Comparison of ENCODE assay signal across 10 cellular contexts in the genomic region with DNA sequence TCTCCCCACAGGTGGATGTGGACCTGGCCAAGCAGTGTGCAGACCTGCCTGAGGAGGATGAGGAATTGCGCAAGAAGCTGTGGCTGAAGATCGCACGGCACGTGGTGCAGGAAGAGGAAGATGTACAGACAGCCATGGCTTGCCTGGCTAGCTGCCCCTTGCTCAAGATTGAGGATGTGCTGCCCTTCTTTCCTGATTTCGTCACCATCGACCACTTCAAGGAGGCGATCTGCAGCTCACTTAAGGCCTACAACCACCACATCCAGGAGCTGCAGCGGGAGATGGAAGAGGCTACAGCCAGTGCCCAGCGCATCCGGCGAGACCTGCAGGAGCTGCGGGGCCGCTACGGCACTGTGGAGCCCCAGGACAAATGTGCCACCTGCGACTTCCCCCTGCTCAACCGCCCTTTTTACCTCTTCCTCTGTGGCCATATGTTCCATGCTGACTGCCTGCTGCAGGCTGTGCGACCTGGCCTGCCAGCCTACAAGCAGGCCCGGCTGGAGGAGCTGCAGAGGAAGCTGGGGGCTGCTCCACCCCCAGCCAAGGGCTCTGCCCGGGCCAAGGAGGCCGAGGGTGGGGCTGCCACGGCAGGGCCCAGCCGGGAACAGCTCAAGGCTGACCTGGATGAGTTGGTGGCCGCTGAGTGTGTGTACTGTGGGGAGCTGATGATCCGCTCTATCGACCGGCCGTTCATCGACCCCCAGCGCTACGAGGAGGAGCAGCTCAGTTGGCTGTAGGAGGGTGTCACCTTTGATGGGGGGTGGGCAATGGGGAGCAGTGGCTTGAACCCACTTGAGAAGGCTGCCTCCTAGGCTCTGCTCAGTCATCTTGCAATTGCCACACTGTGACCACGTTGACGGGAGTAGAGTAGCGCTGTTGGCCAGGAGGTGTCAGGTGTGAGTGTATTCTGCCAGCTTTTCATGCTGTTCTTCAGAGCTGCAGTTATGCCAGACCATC. TPM values are rescaled to one million over a fixed set of nuclear protein-coding genes. Genes with fewer than 3 reads are reported as not detected.
A peak's percentile ranks its signal among the peaks of the same experiment; 100 is the strongest.
DNase-seq lines count a peak whose midpoint lies in the region; ATAC-seq and TF ChIP-seq lines count a peak whose summit lies in the region.
"Had no signal": no experiment of that assay in that cellular context is flagged by ENCODE, and none has a peak within 500 bp of the region (broad histone marks: within the 10 kb centered on the region; RNA-seq: fewer than 3 reads in every experiment).

No MANE protein-coding gene starts in this region.

- in situ Hi-C loops in GM23248 (cut with MboI) = loop anchor here (10.0 kb wide), 1 partner anchor 122 kb away; no protein-coding TSS in a partner anchor

- peak overlapping the region; percentile 73 for H3K27ac Mint-ChIP-seq in activated T-cell treated with anti-CD3 and anti-CD28 coated beads, Interleukin-2, amount 50 U/mL, for 24 hours

- peak overlapping the region in 1 of 2 donors; percentile 9 for H3K27ac ChIP-seq in ascending aorta
- H3K27ac ChIP-seq in tibial nerve = no peak overlapping the region
- H3K27ac ChIP-seq in foreskin keratinocyte = no peak overlapping the region
- no peak overlapping the region for H3K27ac ChIP-seq in GM23248
- H3K27ac ChIP-seq: SJSA1 had no signal

- H3K4me3 ChIP-seq in ascending aorta (no peak overlapping the region), tibial nerve (no peak overlapping the region), GM23248 (no peak overlapping the region)
- H3K4me3 ChIP-seq: SJSA1 had no signal

- no peaks in the 10 kb centered on the region for H3K9me2 ChIP-seq in GM23248 (ENCODE audit: insufficient read depth)

- no peak overlapping the region for H2AFZ ChIP-seq in GM23248

- peaks cover 61% of the 10 kb centered on the region for H3K36me3 Mint-ChIP-seq in activated T-cell treated with anti-CD3 and anti-CD28 coated beads, Interleukin-2, amount 50 U/mL, for 24 hours (ENCODE audit: low read depth)

- no peak for DNase-seq in activated T-cell treated with anti-CD3 and anti-CD28 coated beads, Interleukin-2, amount 50 U/mL, for 24 hours
- no peak for DNase-seq in activated T-cell treated with anti-CD3 and anti-CD28 coated beads, Interleukin-2, amount 50 U/mL, for 48 hours
- peak; percentile 30 to 73 for DNase-seq in ascending aorta (ENCODE audit: low spot score in 2 of 2)
- DNase-seq in hippocampal formation (lab: John Stamatoyannopoulos, UW) = peak; percentile 2 to 36
- peak; percentile 31 to 53 for DNase-seq in tibial nerve (ENCODE audit: low spot score in 2 of 2)
- no peak for DNase-seq in RPMI8226
- no peak for DNase-seq in foreskin keratinocyte
- DNase-seq in GM23248 = no peak

- WGBS in tibial nerve, 2 donors = 74% methylated on average over 30 to 33 of the region's 33 CpGs
- 82 to 86% methylated on average over 28 to 33 of the region's 33 CpGs for WGBS in GM23248 (ENCODE audit: low coverage in 1 of 2, low lambda C conversion rate in 2 of 2, missing lambda C conversion rate in 2 of 2), 2 experiments

- peaks cover 19 to 24% of the 10 kb centered on the region in 2 donors for H3K4me1 ChIP-seq in ascending aorta
- H3K4me1 ChIP-seq in tibial nerve = peaks cover 0 to 46% (median 22%) of the 10 kb centered on the region in 4 donors
- H3K4me1 ChIP-seq in foreskin keratinocyte = peaks cover 7% of the 10 kb centered on the region
- peaks cover 13% of the 10 kb centered on the region for H3K4me1 ChIP-seq in GM23248 (ENCODE audit: insufficient read depth)

- intact Hi-C loops in ascending aorta (cut with DNase I) = loop anchor here (5.0 kb wide), 1 partner anchor 329 kb away; the partner anchor contains the start of genes CHP1 and EXD1

- H3K9ac ChIP-seq in GM23248 = no peak overlapping the region
- H3K9ac ChIP-seq: KMS-11 had no signal

- H3K9me3 Mint-ChIP-seq in activated T-cell treated with anti-CD3 and anti-CD28 coated beads, Interleukin-2, amount 50 U/mL, for 24 hours = no peaks in the 10 kb centered on the region

- no peaks in the 10 kb centered on the region for H4K20me1 ChIP-seq in GM23248 (ENCODE audit: insufficient read depth)

- peaks cover 31% of the 10 kb centered on the region for H3K4me1 Mint-ChIP-seq in activated T-cell treated with anti-CD3 and anti-CD28 coated beads, Interleukin-2, amount 50 U/mL, for 24 hours (ENCODE audit: low read depth)

- TF ChIP-seq POLR2A in tibial nerve (IDR thresholded peaks at IDR 0.05) = no peak

- H3K36me3 ChIP-seq in ascending aorta (peaks cover 50 to 56% of the 10 kb centered on the region in 2 donors), tibial nerve (peaks cover 0 to 61% (median 14%) of the 10 kb centered on the region in 3 donors), GM23248 (ENCODE audit: low read depth) (peaks cover 6% of the 10 kb centered on the region; the same call in 1 of the 2 replicates)

- H3K27me3 ChIP-seq in ascending aorta (no peaks in the 10 kb centered on the region), tibial nerve (no peaks in the 10 kb centered on the region), foreskin keratinocyte (no peaks in the 10 kb centered on the region), GM23248 (replicated peaks; ENCODE audit: insufficient read depth) (no peaks in the 10 kb centered on the region)
- H3K27me3 ChIP-seq: SJSA1 had no signal

- peaks cover 30% of the 10 kb centered on the region for H3K79me2 ChIP-seq in GM23248 (ENCODE audit: insufficient read depth)

- no peaks in the 10 kb centered on the region for H3K27me3 Mint-ChIP-seq in activated T-cell treated with anti-CD3 and anti-CD28 coated beads, Interleukin-2, amount 50 U/mL, for 24 hours

- H3F3A ChIP-seq in GM23248 (ENCODE audit: insufficient read depth) = peaks cover 24% of the 10 kb centered on the region

- no peak for TF ChIP-seq CTCF in ascending aorta (IDR thresholded peaks at IDR 0.05)
- no peak for TF ChIP-seq CTCF in tibial nerve (IDR thresholded peaks at IDR 0.05)
- no peak for TF ChIP-seq CTCF in foreskin keratinocyte (conservative IDR thresholded peaks at IDR 0.05)

- no peak overlapping the region for H3K4me2 ChIP-seq in GM23248 (ENCODE audit: unreplicated experiment)
- H3K4me2 ChIP-seq: KMS-11 had no signal

- no peak overlapping the region for H3K4me3 Mint-ChIP-seq in activated T-cell treated with anti-CD3 and anti-CD28 coated beads, Interleukin-2, amount 50 U/mL, for 24 hours

- TF ChIP-seq EP300 in tibial nerve (IDR thresholded peaks at IDR 0.05) = peak in 1 of 2 donors; percentile 52

- H3K9me3 ChIP-seq in ascending aorta (no peaks in the 10 kb centered on the region), tibial nerve (no peaks in the 10 kb centered on the region), GM23248 (ENCODE audit: low read depth) (no peaks in the 10 kb centered on the region)
- H3K9me3 ChIP-seq: SJSA1 had no signal

- no peak for ATAC-seq in foreskin keratinocyte

RNA-seq across cellular contexts. Expression of gene VPS18, which starts 8.6 kb away (rescaled TPM):
- total RNA-seq in ascending aorta = 51.8 TPM
- total RNA-seq in tibial nerve = 10 to 100 TPM; 22.2 to 29.2 (median 25.2) TPM
- total RNA-seq in foreskin keratinocyte = 17.7 and 20.6 TPM in 2 replicates
- 10.4 and 11.4 TPM in 2 replicates for polyA plus RNA-seq in foreskin keratinocyte
- 30.4 and 32.7 TPM in 2 replicates for total RNA-seq in GM23248 (2014; rRNA removed; shearing (Covaris generic))
- polyA plus RNA-seq in GM23248 (2016; fragmentation: Nextera tagmentation; extraction: Ambion mirVana) = 15.8 and 16.4 TPM in 2 replicates

RNA-seq across cellular contexts. Expression of gene DLL4, which starts 26.3 kb away (rescaled TPM):
- 30.2 TPM for total RNA-seq in ascending aorta
- 10 to 100 TPM in 1 of 4 donors, 1 to 10 TPM in 3; 4.2 to 11.2 (median 7.1) TPM for total RNA-seq in tibial nerve
- total RNA-seq in foreskin keratinocyte = not detected in 2 replicates
- not detected in 2 replicates for polyA plus RNA-seq in foreskin keratinocyte
- not detected in 2 replicates for total RNA-seq in GM23248 (2014; rRNA removed; shearing (Covaris generic))
- not detected in 2 replicates for polyA plus RNA-seq in GM23248 (2016; fragmentation: Nextera tagmentation; extraction: Ambion mirVana)
- total RNA-seq: SJSA1 had no signal

RNA-seq across cellular contexts. Expression of gene RHOV, which starts 28.8 kb away (rescaled TPM):
- total RNA-seq in ascending aorta = not detected
- total RNA-seq in tibial nerve = under 1 TPM in 2 of 4 donors, not detected in 2; 0.39 to 0.60 TPM
- 0.17 and 0.18 TPM in 2 replicates for total RNA-seq in foreskin keratinocyte
- 0.37 and 0.55 TPM in 2 replicates for polyA plus RNA-seq in foreskin keratinocyte
- not detected in 2 replicates for total RNA-seq in GM23248 (2014; rRNA removed; shearing (Covaris generic))
- polyA plus RNA-seq in GM23248 (2016; fragmentation: Nextera tagmentation; extraction: Ambion mirVana) = not detected in 2 replicates
- total RNA-seq: SJSA1 had no signal

RNA-seq across cellular contexts. Expression of gene CHAC1, which starts 50.4 kb away (rescaled TPM):
- total RNA-seq in ascending aorta (28.5 TPM), tibial nerve (1 to 10 TPM in 1 of 4 donors, not detected in 3; 2.7 TPM), foreskin keratinocyte (14.4 and 18.5 TPM in 2 replicates)
- polyA plus RNA-seq in foreskin keratinocyte (16.2 and 21.7 TPM in 2 replicates), GM23248 (2016; fragmentation: Nextera tagmentation; extraction: Ambion mirVana) (43.8 and 47.2 TPM in 2 replicates)
- total RNA-seq in GM23248 (2014; rRNA removed; shearing (Covaris generic)) = 65.8 and 74.4 TPM in 2 replicates

RNA-seq across cellular contexts. Expression of gene SPINT1, which starts 59.0 kb away (rescaled TPM):
- total RNA-seq in ascending aorta = 1.5 TPM
- 10 to 100 TPM in 1 of 4 donors, 1 to 10 TPM in 3; 1.1 to 12.0 (median 4.2) TPM for total RNA-seq in tibial nerve
- 107 and 121 TPM in 2 replicates for total RNA-seq in foreskin keratinocyte
- polyA plus RNA-seq in foreskin keratinocyte = 112 and 117 TPM in 2 replicates
- total RNA-seq in GM23248 (2014; rRNA removed; shearing (Covaris generic)) = 7.8 TPM in 1 of 2 replicates, not detected in the other
- polyA plus RNA-seq in GM23248 (2016; fragmentation: Nextera tagmentation; extraction: Ambion mirVana) = 0.19 and 0.24 TPM in 2 replicates

Comparison
In these comparisons a context has a peak if more than half of its experiments do, and no peak if none do; other contexts are left out.
1. DNase-seq: peak in ascending aorta (2 of 2), hippocampal formation (2 of 2) and tibial nerve (2 of 2); none in activated T-cell treated with anti-CD3 and anti-CD28 coated beads, Interleukin-2, amount 50 U/mL, for 24 hours (single experiment), activated T-cell treated with anti-CD3 and anti-CD28 coated beads, Interleukin-2, amount 50 U/mL, for 48 hours (0 of 2), RPMI8226 (single experiment), foreskin keratinocyte (0 of 2) and GM23248 (single experiment).